ENCODE assay signal across 15 cellular contexts in genomic region chrX:39895228-39896110, GRCh38.
A peak's percentile ranks its signal among the peaks of the same experiment; 100 is the strongest.
DNase-seq lines count a peak whose midpoint lies in the region; ATAC-seq and TF ChIP-seq lines count a peak whose summit lies in the region.
"Had no signal": no experiment of that assay in that cellular context is flagged by ENCODE, and none has a peak within 500 bp of the region (broad histone marks: within the 10 kb centered on the region; RNA-seq: fewer than 3 reads in every experiment).

No MANE protein-coding gene starts in this region.

- no peaks in the 10 kb centered on the region for H4K20me1 ChIP-seq in BLaER1 treated with 17β-estradiol and CSF1 and Interleukin-3, amounts not matched to agents 10 nM and 100 nM

- H3K9me3 ChIP-seq in BLaER1 treated with 17β-estradiol and CSF1 and Interleukin-3, amounts not matched to agents 10 nM and 100 nM (replicated peaks in 1 of 11) = no peaks in the 10 kb centered on the region
- H3K9me3 ChIP-seq: HAP-1 had no signal

- ATAC-seq in GM19351 (IDR thresholded peaks at IDR 0.05; ENCODE audit: unreplicated experiment) = no peak
- ATAC-seq in HG02678 (IDR thresholded peaks at IDR 0.05; ENCODE audit: unreplicated experiment) = no peak
- ATAC-seq: foreskin keratinocyte, T-helper 17 cell had no signal

- peak overlapping the region in 5 of 11 experiments; percentile 22 to 41 (median 34); a peak in 5 of 22 replicates for H3K27ac ChIP-seq in BLaER1 treated with 17β-estradiol and CSF1 and Interleukin-3, amounts not matched to agents 10 nM and 100 nM
- H3K27ac ChIP-seq in VCaP = peak overlapping the region; percentile 97
- H3K27ac ChIP-seq: brain microvascular endothelial cell, foreskin keratinocyte had no signal

- peaks cover 0 to 1% (median 0%) of the 10 kb centered on the region in 11 experiments; a peak in 3 of 22 replicates for H3K27me3 ChIP-seq in BLaER1 treated with 17β-estradiol and CSF1 and Interleukin-3, amounts not matched to agents 10 nM and 100 nM
- H3K27me3 ChIP-seq: brain microvascular endothelial cell, foreskin keratinocyte had no signal

- DNase-seq in LNCaP clone FGC (ENCODE audit: low read depth) (peak; percentile 53), left kidney (ENCODE audit: low read depth, low spot score) (peak; percentile 61)
- DNase-seq in stimulated activated CD4-positive, alpha-beta T cell treated with anti-CD3 and anti-CD28 coated beads, Interleukin-4, amount 100 ng/mL, for 4 hours = no peak
- no peak for DNase-seq in activated CD4-positive, CD25-positive, alpha-beta regulatory T cell (lab: John Stamatoyannopoulos, UW)
- DNase-seq: activated CD8-positive, alpha-beta memory T cell treated with anti-CD3 and anti-CD28 coated beads, Interleukin-2, amount 50 U/mL, for 4 hours; brain microvascular endothelial cell; foreskin keratinocyte; NCI-H226; retina; T-helper 17 cell had no signal

- no peaks in the 10 kb centered on the region for H3K36me3 ChIP-seq in BLaER1 treated with 17β-estradiol and CSF1 and Interleukin-3, amounts not matched to agents 10 nM and 100 nM
- H3K36me3 ChIP-seq: brain microvascular endothelial cell, HAP-1 had no signal

- no peak overlapping the region for H3K4me3 ChIP-seq in BLaER1 treated with 17β-estradiol and CSF1 and Interleukin-3, amounts not matched to agents 10 nM and 100 nM
- H3K4me3 ChIP-seq in LNCaP clone FGC (ENCODE audit: low read depth, low read length) = no peak overlapping the region
- H3K4me3 ChIP-seq: HAP-1 had no signal

- H3K4me2 ChIP-seq in BLaER1 treated with 17β-estradiol and CSF1 and Interleukin-3, amounts not matched to agents 10 nM and 100 nM = peak overlapping the region; percentile 35 to 74 (median 62)

- H3K4me1 ChIP-seq in BLaER1 treated with 17β-estradiol and CSF1 and Interleukin-3, amounts not matched to agents 10 nM and 100 nM = peaks cover 45 to 78% (median 61%) of the 10 kb centered on the region in 10 experiments
- H3K4me1 ChIP-seq: HAP-1 had no signal

- H3K9ac ChIP-seq in BLaER1 treated with 17β-estradiol and CSF1 and Interleukin-3, amounts not matched to agents 10 nM and 100 nM = peak overlapping the region in 1 of 11 experiments; percentile 30; a peak in 1 of 22 replicates

- no peak for TF ChIP-seq CTCF in LNCaP clone FGC (IDR thresholded peaks at IDR 0.05; ENCODE audit: control insufficient read depth, extremely low read depth, insufficient read depth)
- no peak for TF ChIP-seq CTCF in VCaP (conservative IDR thresholded peaks at IDR 0.05)

Comparison
In these comparisons a context has a peak if more than half of its experiments do, and no peak if none do; other contexts are left out.
1. DNase-seq: peak in LNCaP clone FGC (single experiment) and left kidney (single experiment); none in stimulated activated CD4-positive, alpha-beta T cell treated with anti-CD3 and anti-CD28 coated beads, Interleukin-4, amount 100 ng/mL, for 4 hours (0 of 2) and activated CD4-positive, CD25-positive, alpha-beta regulatory T cell (0 of 4).